1 cellular context compared by ENCODE assay signal in genomic region chr5:177089146-177089545, GRCh38.
A peak's percentile ranks its signal among the peaks of the same experiment; 100 is the strongest.
TF ChIP-seq lines count a peak whose summit lies in the region.

No MANE protein-coding gene starts in this region.

TF ChIP-seq in HepG2, 621 proteins besides CTCF, POLR2A, EP300 and RAD21:
- no peak; the same call in 1 of the 2 replicates for TF ChIP-seq HNF1B (CRISPR knock-in tag; IDR thresholded peaks at IDR 0.05)
- TF ChIP-seq POLR2G (IDR thresholded peaks at IDR 0.05; ENCODE audit: low read depth, low read length): peak; percentile 48
- peak; percentile 15; the same call in 1 of the 2 replicates for TF ChIP-seq ZNF747 (CRISPR knock-in tag; IDR thresholded peaks at IDR 0.05; ENCODE audit: borderline replicate concordance)
- TF ChIP-seq, protein P1, sequence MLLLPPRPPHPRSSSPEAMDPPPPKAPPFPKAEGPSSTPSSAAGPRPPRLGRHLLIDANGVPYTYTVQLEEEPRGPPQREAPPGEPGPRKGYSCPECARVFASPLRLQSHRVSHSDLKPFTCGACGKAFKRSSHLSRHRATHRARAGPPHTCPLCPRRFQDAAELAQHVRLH (CRISPR knock-in tag; IDR thresholded peaks at IDR 0.05; ENCODE audit: borderline replicate concordance, low read depth): 0 out of 2 replicates have a peak, but pooled peaks have one; percentile 46
- TF ChIP-seq ZNF691 (CRISPR knock-in tag; IDR thresholded peaks at IDR 0.05; ENCODE audit: borderline replicate concordance, low read depth): no peak
- TF ChIP-seq SP5 (CRISPR knock-in tag; IDR thresholded peaks at IDR 0.05; ENCODE audit: borderline replicate concordance, low read depth): no peak
- no peak for TF ChIP-seq MED13 (CRISPR knock-in tag; IDR thresholded peaks at IDR 0.05)
- 0 out of 2 replicates have a peak, but pooled peaks have one; percentile 44 for TF ChIP-seq ZNF232 (CRISPR knock-in tag; IDR thresholded peaks at IDR 0.05; ENCODE audit: borderline replicate concordance)
- no peak for TF ChIP-seq ZKSCAN8 (CRISPR knock-in tag; IDR thresholded peaks at IDR 0.05; ENCODE audit: borderline replicate concordance)
- TF ChIP-seq CEBPG (CRISPR knock-in tag; IDR thresholded peaks at IDR 0.05): peak; percentile 53; the same call in 1 of the 2 replicates
- TF ChIP-seq MED1 (CRISPR knock-in tag; IDR thresholded peaks at IDR 0.05): 0 out of 2 replicates have a peak, but pooled peaks have one; percentile 4
- no peak for TF ChIP-seq IKZF4 (CRISPR knock-in tag; IDR thresholded peaks at IDR 0.05; ENCODE audit: borderline replicate concordance, low read depth, not compliant biosample characterization)
- TF ChIP-seq ZFX (CRISPR knock-in tag; IDR thresholded peaks at IDR 0.05; ENCODE audit: low read depth): peak; percentile 11; the same call in 1 of the 2 replicates
- TF ChIP-seq ZNF331 (CRISPR knock-in tag; IDR thresholded peaks at IDR 0.05): 0 out of 2 replicates have a peak, but pooled peaks have one; percentile 17
- no peak for TF ChIP-seq IRF2 (CRISPR knock-in tag; IDR thresholded peaks at IDR 0.05)
- TF ChIP-seq ZNF138 (CRISPR knock-in tag; IDR thresholded peaks at IDR 0.05; ENCODE audit: low read depth): 0 out of 2 replicates have a peak, but pooled peaks have one; percentile 15
- TF ChIP-seq CEBPB (IDR thresholded peaks at IDR 0.05; ENCODE audit: borderline replicate concordance, low read depth, low read length): peak; percentile 66; the same call in 1 of the 2 replicates
- no peak for TF ChIP-seq GMEB2 (CRISPR knock-in tag; IDR thresholded peaks at IDR 0.05; ENCODE audit: low read depth)
- 0 out of 2 replicates have a peak, but pooled peaks have one; percentile 24 for TF ChIP-seq ZNF263 (CRISPR knock-in tag; IDR thresholded peaks at IDR 0.05)
- peak; percentile 7; the same call in 1 of the 2 replicates for TF ChIP-seq PATZ1 (CRISPR knock-in tag; IDR thresholded peaks at IDR 0.05)
- no peak for TF ChIP-seq GATA4 (IDR thresholded peaks at IDR 0.05; ENCODE audit: borderline replicate concordance, low read depth)
- no peak for TF ChIP-seq ZNF878 (CRISPR knock-in tag; IDR thresholded peaks at IDR 0.05)
- TF ChIP-seq NFIB (CRISPR knock-in tag; IDR thresholded peaks at IDR 0.05; ENCODE audit: borderline replicate concordance): no peak
- no peak for TF ChIP-seq TBX3 (IDR thresholded peaks at IDR 0.05; ENCODE audit: borderline replicate concordance)
- TF ChIP-seq GATAD2A (CRISPR knock-in tag; IDR thresholded peaks at IDR 0.05): 0 out of 2 replicates have a peak, but pooled peaks have one; percentile 19
- no peak for TF ChIP-seq ELF3 (CRISPR knock-in tag; IDR thresholded peaks at IDR 0.05)
- TF ChIP-seq, protein P2, sequence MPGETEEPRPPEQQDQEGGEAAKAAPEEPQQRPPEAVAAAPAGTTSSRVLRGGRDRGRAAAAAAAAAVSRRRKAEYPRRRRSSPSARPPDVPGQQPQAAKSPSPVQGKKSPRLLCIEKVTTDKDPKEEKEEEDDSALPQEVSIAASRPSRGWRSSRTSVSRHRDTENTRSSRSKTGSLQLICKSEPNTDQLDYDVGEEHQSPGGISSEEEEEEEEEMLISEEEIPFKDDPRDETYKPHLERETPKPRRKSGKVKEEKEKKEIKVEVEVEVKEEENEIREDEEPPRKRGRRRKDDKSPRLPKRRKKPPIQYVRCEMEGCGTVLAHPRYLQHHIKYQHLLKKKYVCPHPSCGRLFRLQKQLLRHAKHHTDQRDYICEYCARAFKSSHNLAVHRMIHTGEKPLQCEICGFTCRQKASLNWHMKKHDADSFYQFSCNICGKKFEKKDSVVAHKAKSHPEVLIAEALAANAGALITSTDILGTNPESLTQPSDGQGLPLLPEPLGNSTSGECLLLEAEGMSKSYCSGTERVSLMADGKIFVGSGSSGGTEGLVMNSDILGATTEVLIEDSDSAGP (CRISPR knock-in tag; IDR thresholded peaks at IDR 0.05; ENCODE audit: borderline replicate concordance): no peak; the same call in 1 of the 2 replicates
- TF ChIP-seq TAF1 (CRISPR knock-in tag; IDR thresholded peaks at IDR 0.05): no peak
- TF ChIP-seq SAP130 (CRISPR knock-in tag; IDR thresholded peaks at IDR 0.05; ENCODE audit: low read depth): 0 out of 2 replicates have a peak, but pooled peaks have one; percentile 20
- peak; percentile 21; the same call in 1 of the 2 replicates for TF ChIP-seq ETV5 (CRISPR knock-in tag; IDR thresholded peaks at IDR 0.05; ENCODE audit: borderline replicate concordance)
- peak; percentile 28; the same call in 1 of the 2 replicates for TF ChIP-seq MYC (CRISPR knock-in tag; IDR thresholded peaks at IDR 0.05; ENCODE audit: borderline replicate concordance)
- TF ChIP-seq, protein P3, sequence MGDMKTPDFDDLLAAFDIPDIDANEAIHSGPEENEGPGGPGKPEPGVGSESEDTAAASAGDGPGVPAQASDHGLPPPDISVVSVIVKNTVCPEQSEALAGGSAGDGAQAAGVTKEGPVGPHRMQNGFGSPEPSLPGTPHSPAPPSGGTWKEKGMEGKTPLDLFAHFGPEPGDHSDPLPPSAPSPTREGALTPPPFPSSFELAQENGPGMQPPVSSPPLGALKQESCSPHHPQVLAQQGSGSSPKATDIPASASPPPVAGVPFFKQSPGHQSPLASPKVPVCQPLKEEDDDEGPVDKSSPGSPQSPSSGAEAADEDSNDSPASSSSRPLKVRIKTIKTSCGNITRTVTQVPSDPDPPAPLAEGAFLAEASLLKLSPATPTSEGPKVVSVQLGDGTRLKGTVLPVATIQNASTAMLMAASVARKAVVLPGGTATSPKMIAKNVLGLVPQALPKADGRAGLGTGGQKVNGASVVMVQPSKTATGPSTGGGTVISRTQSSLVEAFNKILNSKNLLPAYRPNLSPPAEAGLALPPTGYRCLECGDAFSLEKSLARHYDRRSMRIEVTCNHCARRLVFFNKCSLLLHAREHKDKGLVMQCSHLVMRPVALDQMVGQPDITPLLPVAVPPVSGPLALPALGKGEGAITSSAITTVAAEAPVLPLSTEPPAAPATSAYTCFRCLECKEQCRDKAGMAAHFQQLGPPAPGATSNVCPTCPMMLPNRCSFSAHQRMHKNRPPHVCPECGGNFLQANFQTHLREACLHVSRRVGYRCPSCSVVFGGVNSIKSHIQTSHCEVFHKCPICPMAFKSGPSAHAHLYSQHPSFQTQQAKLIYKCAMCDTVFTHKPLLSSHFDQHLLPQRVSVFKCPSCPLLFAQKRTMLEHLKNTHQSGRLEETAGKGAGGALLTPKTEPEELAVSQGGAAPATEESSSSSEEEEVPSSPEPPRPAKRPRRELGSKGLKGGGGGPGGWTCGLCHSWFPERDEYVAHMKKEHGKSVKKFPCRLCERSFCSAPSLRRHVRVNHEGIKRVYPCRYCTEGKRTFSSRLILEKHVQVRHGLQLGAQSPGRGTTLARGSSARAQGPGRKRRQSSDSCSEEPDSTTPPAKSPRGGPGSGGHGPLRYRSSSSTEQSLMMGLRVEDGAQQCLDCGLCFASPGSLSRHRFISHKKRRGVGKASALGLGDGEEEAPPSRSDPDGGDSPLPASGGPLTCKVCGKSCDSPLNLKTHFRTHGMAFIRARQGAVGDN (CRISPR knock-in tag; IDR thresholded peaks at IDR 0.05): peak; percentile 35; the same call in 1 of the 2 replicates
TF ChIP-seq in HepG2: peak in this region for 17.
